ENCODE assay signal across 14 cellular contexts in the genomic region with DNA sequence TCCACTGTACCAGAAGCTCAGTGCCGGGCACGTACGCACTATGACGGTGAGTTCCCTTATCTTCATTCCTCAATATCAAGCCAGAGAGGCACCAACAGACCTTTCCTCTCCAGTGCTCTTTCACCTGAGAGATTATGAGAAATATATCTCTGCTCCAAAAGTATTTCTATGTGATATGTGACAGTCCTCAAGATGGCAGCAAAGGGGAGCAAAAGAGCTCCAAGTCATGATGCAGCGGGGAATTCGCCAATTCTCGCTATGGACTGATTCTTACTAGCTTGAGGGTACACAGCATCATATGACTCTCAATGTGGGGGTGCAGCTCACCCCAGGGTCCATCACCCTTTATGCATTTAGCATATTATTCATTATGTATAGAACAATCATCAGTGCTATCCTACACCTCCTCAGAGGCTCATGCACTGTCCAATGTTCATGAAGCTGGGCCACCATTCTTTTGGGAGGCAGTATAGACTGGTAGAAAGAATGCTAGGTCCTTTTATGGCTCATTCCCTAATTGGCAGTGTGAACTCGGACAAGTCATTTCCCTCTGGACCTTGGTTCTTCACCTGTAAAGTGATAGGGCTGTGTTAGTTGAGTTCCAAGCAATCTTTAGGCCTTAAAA. TPM values are rescaled to one million over a fixed set of nuclear protein-coding genes. Genes with fewer than 3 reads are reported as not detected.
DNase-seq lines count a peak whose midpoint lies in the region; ATAC-seq, FAIRE-seq and TF ChIP-seq lines count a peak whose summit lies in the region.
"Had no signal": no experiment of that assay in that cellular context is flagged by ENCODE, and none has a peak within 500 bp of the region (broad histone marks: within the 10 kb centered on the region; RNA-seq: fewer than 3 reads in every experiment).

No MANE protein-coding gene starts in this region.

- TF ChIP-seq POLR2A in NB4 (IDR thresholded peaks at IDR 0.05; ENCODE audit: extremely low read depth, insufficient read length), result no peak
- TF ChIP-seq POLR2A in GM12878 (IDR thresholded peaks at IDR 0.05; ENCODE audit: low read depth, low read length), result no peak

- SMC1A ChIA-PET in GM12878 (lab: Charles Lee; ENCODE audit: uncharacterized antibody, unreplicated experiment), result interaction anchor here (0.6 to 1.6 kb wide), 3 partner anchors 8 to 142 kb away, joined by 3 read pairs; no protein-coding TSS in a partner anchor

- H3K9me3 Mint-ChIP-seq in neural progenitor cell, result peaks cover 10% of the 10 kb centered on the region
- H3K9me3 Mint-ChIP-seq: central memory CD8-positive, alpha-beta T cell had no signal

- H3K4me1 ChIP-seq in GM12878 (ENCODE audit: control insufficient read depth, insufficient read depth, low read length) (no peaks in the 10 kb centered on the region), neural progenitor cell (no peaks in the 10 kb centered on the region)

- H3K27me3 Mint-ChIP-seq in neural progenitor cell (ENCODE audit: insufficient read depth, low read depth), result peaks cover 7% of the 10 kb centered on the region
- H3K27me3 Mint-ChIP-seq: central memory CD8-positive, alpha-beta T cell had no signal

- 71% methylated on average over 8 of the region's 8 CpGs for WGBS in GM12878 (ENCODE audit: insufficient coverage, insufficient replicate concordance, low lambda C conversion rate, missing lambda C conversion rate)

- no peaks in the 10 kb centered on the region for H3F3A ChIP-seq in neural progenitor cell (ENCODE audit: low read depth)

- H3K27ac Mint-ChIP-seq in neural progenitor cell, result peak overlapping the region; percentile 23

- CTCF ChIA-PET in GM12878 (lab: Yijun Ruan, JAX), result interaction anchor here (0.7 to 1.6 kb wide), 5 partner anchors 10 to 75 kb away, joined by 3 to 7 read pairs (median 3); no protein-coding TSS in a partner anchor

- intact Hi-C loops in GM12878 (cut with micrococcal nuclease; ENCODE audit: unreplicated experiment), result no loop called here

- H3K27ac ChIP-seq in GM12878 (ENCODE audit: control insufficient read depth, insufficient read depth) (no peak overlapping the region), neural progenitor cell (no peak overlapping the region)
- H3K27ac ChIP-seq: BLaER1, WERI-Rb-1 had no signal

- in situ Hi-C loops in GM12878 (cut with MboI), result no loop called here

- no peak overlapping the region for H3K9ac ChIP-seq in GM12878 (ENCODE audit: control insufficient read depth, insufficient read depth, low read length)
- H3K9ac ChIP-seq in neural progenitor cell, result no peak overlapping the region
- H3K9ac ChIP-seq: BLaER1 had no signal

- peak; percentile 16 to 43 for DNase-seq in NCI-H524 (lab: John Stamatoyannopoulos, UW)
- DNase-seq in NCI-H524 treated with DMSO at 0.1 percent for 48 hours (lab: John Stamatoyannopoulos, UW), result no peak
- DNase-seq in NB4 (ENCODE audit: low read depth), result peak; percentile 40
- DNase-seq in GM12878 (ENCODE audit: low read depth, low spot score), result no peak
- no peak for DNase-seq in neural progenitor cell (ENCODE audit: low spot score)
- no peak for DNase-seq in frontal cortex (ENCODE audit: low spot score in 2 of 2)
- no peak for DNase-seq in anterior cingulate cortex (lab: John Stamatoyannopoulos, UW)
- DNase-seq: NCI-H1048; stimulated activated CD4-positive, alpha-beta T cell treated with anti-CD3 and anti-CD28 coated beads, Interleukin-2, amount 100 ng/mL, for 48 hours; WERI-Rb-1 had no signal

- no peaks in the 10 kb centered on the region for H3K36me3 Mint-ChIP-seq in neural progenitor cell

- BruUV-seq in GM12878 (replicated peaks; lab: Mats Ljungman, UMichigan), result no TSS peak

- POLR2A ChIA-PET in GM12878 (lab: Charles Lee), result no interaction called here

- H4K20me1 ChIP-seq in GM12878 (ENCODE audit: control insufficient read depth, insufficient read depth), result no peaks in the 10 kb centered on the region
- H4K20me1 ChIP-seq in neural progenitor cell (ENCODE audit: low read depth), result no peaks in the 10 kb centered on the region
- H4K20me1 ChIP-seq: BLaER1 had no signal

- H2AFZ ChIP-seq in GM12878 (ENCODE audit: control insufficient read depth, low read depth, low read length), result no peak overlapping the region
- no peak overlapping the region for H2AFZ ChIP-seq in neural progenitor cell (replicated peaks)

- FAIRE-seq in GM12878 (lab: Jason Lieb, UNC) (no peak), frontal cortex (lab: Jason Lieb, UNC) (no peak)

- H3K27me3 ChIP-seq in GM12878 (replicated peaks in 1 of 2; ENCODE audit: control insufficient read depth in 2 of 2, insufficient read depth in 2 of 2, low read length in 1 of 2) (no peaks in the 10 kb centered on the region), neural progenitor cell (no peaks in the 10 kb centered on the region)

- H3K4me3 ChIP-seq in NB4 (ENCODE audit: low read depth, low read length) (no peak overlapping the region), GM12878 (no peak overlapping the region), neural progenitor cell (no peak overlapping the region)
- H3K4me3 ChIP-seq: BLaER1, lung had no signal

- peak; percentile 18; the same call in 1 of the 2 replicates for TF ChIP-seq RAD21 in GM12878 (IDR thresholded peaks at IDR 0.05; ENCODE audit: insufficient read depth, low read depth, low read length)

- RAD21 ChIA-PET in GM12878 (lab: Charles Lee; ENCODE audit: unreplicated experiment), result no interaction called here

- H3K4me1 Mint-ChIP-seq in neural progenitor cell, result peaks cover 17% of the 10 kb centered on the region

- H3K9me3 ChIP-seq in GM12878 (replicated peaks; ENCODE audit: control insufficient read depth, insufficient read depth, low read length), result no peaks in the 10 kb centered on the region
- no peaks in the 10 kb centered on the region for H3K9me3 ChIP-seq in neural progenitor cell (ENCODE audit: low read depth)
- H3K9me3 ChIP-seq: BLaER1 had no signal

- ATAC-seq in GM12878, result no peak
- ATAC-seq in GM19351 (IDR thresholded peaks at IDR 0.05; ENCODE audit: unreplicated experiment), result no peak

- H3K36me3 ChIP-seq in GM12878 (ENCODE audit: control insufficient read depth in 2 of 2, insufficient read depth in 2 of 2, low read length in 1 of 2) (no peaks in the 10 kb centered on the region), neural progenitor cell (no peaks in the 10 kb centered on the region)
- H3K36me3 ChIP-seq: BLaER1, WERI-Rb-1 had no signal

- H3K4me3 Mint-ChIP-seq in neural progenitor cell, result no peak overlapping the region
- H3K4me3 Mint-ChIP-seq: central memory CD8-positive, alpha-beta T cell had no signal

- no peaks in the 10 kb centered on the region for H3K79me2 ChIP-seq in GM12878 (ENCODE audit: control insufficient read depth, insufficient read depth, low read length)
- H3K79me2 ChIP-seq in neural progenitor cell (ENCODE audit: low read depth), result no peaks in the 10 kb centered on the region

- TF ChIP-seq EP300 in GM12878 (IDR thresholded peaks at IDR 0.05; ENCODE audit: borderline replicate concordance in 1 of 2, control insufficient read depth in 1 of 2, low read depth in 2 of 2, low read length in 2 of 2), result no peak

- TF ChIP-seq CTCF in NB4 (IDR thresholded peaks at IDR 0.05; ENCODE audit: low read depth, low read length), result peak; percentile 22
- peak in 2 of 3 experiments; percentile 10 to 31; a peak in 3 of 6 replicates for TF ChIP-seq CTCF in GM12878 (IDR thresholded peaks at IDR 0.05 in 2 of 3, conservative IDR thresholded peaks at IDR 0.05 in 1 of 3; ENCODE audit: control insufficient read depth in 2 of 3, extremely low read depth in 1 of 3, insufficient read depth in 1 of 3, low read depth in 3 of 3, low read length in 3 of 3)
- peak; percentile 45 for TF ChIP-seq CTCF in neural progenitor cell (IDR thresholded peaks at IDR 0.05)

- no peak overlapping the region for H3K4me2 ChIP-seq in GM12878 (ENCODE audit: control insufficient read depth, insufficient read depth)
- no peak overlapping the region for H3K4me2 ChIP-seq in neural progenitor cell
- H3K4me2 ChIP-seq: BLaER1 had no signal

TF ChIP-seq in GM12878, 131 proteins besides CTCF, POLR2A, EP300 and RAD21 (continues in another document):
- TF ChIP-seq, protein P1, sequence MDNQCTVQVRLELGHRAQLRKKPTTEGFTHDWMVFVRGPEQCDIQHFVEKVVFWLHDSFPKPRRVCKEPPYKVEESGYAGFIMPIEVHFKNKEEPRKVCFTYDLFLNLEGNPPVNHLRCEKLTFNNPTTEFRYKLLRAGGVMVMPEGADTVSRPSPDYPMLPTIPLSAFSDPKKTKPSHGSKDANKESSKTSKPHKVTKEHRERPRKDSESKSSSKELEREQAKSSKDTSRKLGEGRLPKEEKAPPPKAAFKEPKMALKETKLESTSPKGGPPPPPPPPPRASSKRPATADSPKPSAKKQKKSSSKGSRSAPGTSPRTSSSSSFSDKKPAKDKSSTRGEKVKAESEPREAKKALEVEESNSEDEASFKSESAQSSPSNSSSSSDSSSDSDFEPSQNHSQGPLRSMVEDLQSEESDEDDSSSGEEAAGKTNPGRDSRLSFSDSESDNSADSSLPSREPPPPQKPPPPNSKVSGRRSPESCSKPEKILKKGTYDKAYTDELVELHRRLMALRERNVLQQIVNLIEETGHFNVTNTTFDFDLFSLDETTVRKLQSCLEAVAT (IDR thresholded peaks at IDR 0.05), result no peak
- TF ChIP-seq SIX5 (IDR thresholded peaks at IDR 0.05; ENCODE audit: low read depth, low read length, severe bottlenecking) (no peak), KAT2A (conservative IDR thresholded peaks at IDR 0.05; ENCODE audit: control insufficient read depth, low read depth, low read length) (no peak)

RNA-seq across cellular contexts. Expression of a gene that starts 12.8 kb away (rescaled TPM):
- 0.61 and 0.98 TPM in 2 replicates for total RNA-seq in GM12878 (2013; cell fraction: nucleolus; rRNA removed)
- total RNA-seq in GM12878 (2014; rRNA removed) (not detected in 2 replicates), GM12878 (2014; rRNA removed; fragmentation: Illumina TruSeq; extraction: Trizol) (not detected in 2 replicates), GM12878 (2021) (0.08 and 0.23 TPM in 2 replicates), neural progenitor cell (ENCODE audit: low replicate concordance) (3.5 and 8.3 TPM in 2 replicates), frontal cortex (9.8 TPM)
- polyA plus RNA-seq in GM12878 (2011; ENCODE audit: low read depth), result not detected
- polyA plus RNA-seq in GM12878 (2011; rRNA removed) (0.04 TPM in 1 of 2 replicates, not detected in the other), GM12878 (2014; fragmentation: Illumina TruSeq; extraction: Trizol) (0.07 TPM in 1 of 2 replicates, not detected in the other), GM12878 (2014; fragmentation: Nextera tagmentation; extraction: Ambion mirVana) (under 1 TPM; 0.04 to 0.11 TPM), GM12878 (2014; rRNA removed) (0.01 and 0.22 TPM in 2 replicates), GM12878 (2016; fragmentation: Nextera tagmentation; extraction: Ambion mirVana) (under 1 TPM in 1 of 2 experiments, not detected in 1; 0.04 TPM)
- polyA plus RNA-seq in GM12878 (2011; cell fraction: cytosol; rRNA removed), result 0.05 and 0.07 TPM in 2 replicates
- polyA plus RNA-seq in GM12878 (2011; cell fraction: nucleus; rRNA removed), result 0.20 and 0.27 TPM in 2 replicates
- polyA plus RNA-seq in GM12878 (2012), result 0.13 and 0.18 TPM in 2 replicates
- polyA minus RNA-seq in GM12878 (2011; rRNA and poly(A)+ RNA removed), result not detected in 2 replicates
- polyA minus RNA-seq in GM12878 (2011; cell fraction: cytosol; rRNA and poly(A)+ RNA removed), result not detected in 2 replicates
- polyA minus RNA-seq in GM12878 (2011; cell fraction: nucleus; rRNA and poly(A)+ RNA removed), result 0.36 TPM in 1 of 2 replicates, not detected in the other

Comparison
In these comparisons a context has a peak if more than half of its experiments do, and no peak if none do; other contexts are left out.
1. DNase-seq: peak in NCI-H524 (2 of 2) and NB4 (single experiment); none in NCI-H524 treated with DMSO at 0.1 percent for 48 hours (single experiment), GM12878 (single experiment), neural progenitor cell (single experiment), frontal cortex (0 of 2) and anterior cingulate cortex (0 of 58).
2. Peak in every context shown above with its lines, with median percentiles within 50 percentile points of each other: CTCF ChIP-seq.